In the genomic region with DNA sequence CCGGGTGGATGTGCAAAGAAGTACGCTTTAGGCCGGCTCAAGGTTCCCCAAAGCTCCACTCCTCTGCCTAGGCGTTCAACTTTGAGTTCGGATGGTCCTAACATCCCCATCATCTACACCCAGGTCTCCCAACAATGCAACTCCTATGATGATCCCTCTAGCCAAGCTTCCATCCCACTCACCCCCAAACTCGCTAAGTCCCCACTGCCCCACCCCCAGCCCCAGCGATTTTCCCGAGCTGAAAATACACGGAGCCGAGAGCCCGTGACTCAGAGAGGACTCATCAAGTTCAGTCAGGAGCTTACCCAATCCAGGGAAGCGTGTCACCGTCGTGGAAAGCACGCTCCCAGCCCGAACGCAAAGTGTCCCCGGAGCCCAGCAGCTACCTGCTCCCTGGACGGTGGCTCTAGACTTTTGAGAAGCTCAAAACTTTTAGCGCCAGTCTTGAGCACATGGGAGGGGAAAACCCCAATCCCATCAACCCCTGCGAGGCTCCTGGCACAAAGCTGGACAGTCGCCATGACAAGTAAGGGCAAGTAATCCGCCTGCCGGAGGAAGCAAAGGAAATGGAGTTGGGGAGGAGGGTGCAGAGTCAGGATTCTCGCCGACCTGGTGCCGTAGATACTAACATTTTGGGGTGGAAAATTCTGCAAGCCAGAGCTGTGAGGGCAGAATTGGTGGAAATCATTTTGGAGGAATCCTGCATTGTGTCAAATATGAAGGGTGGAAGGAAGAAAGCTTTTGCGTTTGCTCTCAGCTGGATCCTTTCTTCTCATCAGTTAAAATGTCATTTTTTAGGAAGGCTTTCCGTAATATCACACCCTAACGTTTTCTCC, we compare ENCODE assay signal across 1 cellular context.
A peak's percentile ranks its signal among the peaks of the same experiment; 100 is the strongest.
TF ChIP-seq lines count a peak whose summit lies in the region.

TSS of gene TP53 (minus strand) at position 419 of the 836 bp plus-strand sequence. CDS start 10,896 bp downstream, outside the sequence.

TF ChIP-seq in WTC11, 78 proteins besides CTCF, POLR2A, EP300 and RAD21 (continued from another document):
- TF ChIP-seq, protein P1, sequence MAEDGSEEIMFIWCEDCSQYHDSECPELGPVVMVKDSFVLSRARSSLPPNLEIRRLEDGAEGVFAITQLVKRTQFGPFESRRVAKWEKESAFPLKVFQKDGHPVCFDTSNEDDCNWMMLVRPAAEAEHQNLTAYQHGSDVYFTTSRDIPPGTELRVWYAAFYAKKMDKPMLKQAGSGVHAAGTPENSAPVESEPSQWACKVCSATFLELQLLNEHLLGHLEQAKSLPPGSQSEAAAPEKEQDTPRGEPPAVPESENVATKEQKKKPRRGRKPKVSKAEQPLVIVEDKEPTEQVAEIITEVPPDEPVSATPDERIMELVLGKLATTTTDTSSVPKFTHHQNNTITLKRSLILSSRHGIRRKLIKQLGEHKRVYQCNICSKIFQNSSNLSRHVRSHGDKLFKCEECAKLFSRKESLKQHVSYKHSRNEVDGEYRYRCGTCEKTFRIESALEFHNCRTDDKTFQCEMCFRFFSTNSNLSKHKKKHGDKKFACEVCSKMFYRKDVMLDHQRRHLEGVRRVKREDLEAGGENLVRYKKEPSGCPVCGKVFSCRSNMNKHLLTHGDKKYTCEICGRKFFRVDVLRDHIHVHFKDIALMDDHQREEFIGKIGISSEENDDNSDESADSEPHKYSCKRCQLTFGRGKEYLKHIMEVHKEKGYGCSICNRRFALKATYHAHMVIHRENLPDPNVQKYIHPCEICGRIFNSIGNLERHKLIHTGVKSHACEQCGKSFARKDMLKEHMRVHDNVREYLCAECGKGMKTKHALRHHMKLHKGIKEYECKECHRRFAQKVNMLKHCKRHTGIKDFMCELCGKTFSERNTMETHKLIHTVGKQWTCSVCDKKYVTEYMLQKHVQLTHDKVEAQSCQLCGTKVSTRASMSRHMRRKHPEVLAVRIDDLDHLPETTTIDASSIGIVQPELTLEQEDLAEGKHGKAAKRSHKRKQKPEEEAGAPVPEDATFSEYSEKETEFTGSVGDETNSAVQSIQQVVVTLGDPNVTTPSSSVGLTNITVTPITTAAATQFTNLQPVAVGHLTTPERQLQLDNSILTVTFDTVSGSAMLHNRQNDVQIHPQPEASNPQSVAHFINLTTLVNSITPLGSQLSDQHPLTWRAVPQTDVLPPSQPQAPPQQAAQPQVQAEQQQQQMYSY (CRISPR knock-in tag; IDR thresholded peaks at IDR 0.05), result peak; percentile 75
- TF ChIP-seq KAT7 (CRISPR knock-in tag; IDR thresholded peaks at IDR 0.05; ENCODE audit: borderline replicate concordance) (no peak), GTF2I (CRISPR knock-in tag; conservative IDR thresholded peaks at IDR 0.05) (no peak), ZBTB43 (CRISPR knock-in tag; IDR thresholded peaks at IDR 0.05) (no peak), ESRRA (CRISPR knock-in tag; IDR thresholded peaks at IDR 0.05; ENCODE audit: borderline replicate concordance) (no peak)
